In genomic region chr4:120995611-120996010, GRCh38 we compare ENCODE assay signal across 24 cellular contexts.
"Had no signal": no experiment of that assay in that cellular context is flagged by ENCODE, and none has a peak within 500 bp of the region (broad histone marks: within the 10 kb centered on the region; RNA-seq: fewer than 3 reads in every experiment).

No MANE protein-coding gene starts in this region.

- ATAC-seq: activated T-helper 17 cell treated with anti-CD3 and anti-CD28 coated beads, Interleukin-2, amount 50 U/mL, for 72 hours; Panc1 had no signal

- H3K27me3 ChIP-seq: SJCRH30 had no signal

- H3K36me3 ChIP-seq: SJCRH30 had no signal

- H3K4me3 ChIP-seq: SJCRH30 had no signal

- DNase-seq: activated CD4-positive, alpha-beta memory T cell treated with anti-CD3 and anti-CD28 coated beads for 36 hours; activated CD4-positive, alpha-beta T cell treated with anti-CD3 and anti-CD28 coated beads, Interleukin-2, amount 10 ng/mL, durations not matched to agents 7 days and 5 days; activated CD4-positive, CD25-positive, alpha-beta regulatory T cell; activated CD8-positive, alpha-beta memory T cell treated with anti-CD3 and anti-CD28 coated beads for 24 hours; activated gamma-delta T cell; activated naive CD4-positive, alpha-beta T cell treated with anti-CD3 and anti-CD28 coated beads for 36 hours; activated T-cell treated with anti-CD3 and anti-CD28 coated beads for 4 hours; activated T-cell treated with anti-CD3 and anti-CD28 coated beads, Interleukin-2, amount 50 U/mL, for 48 hours; caudate nucleus; MM.1S; NCI-H1105; NCI-H1436 treated with DMSO at 0.1 percent for 48 hours; NCI-H187; NCI-H2171; NCI-H226; NCI-H526 treated with DMSO at 0.1 percent for 48 hours; NCI-H82; OCI-M1; Right ventricle myocardium superior; SJCRH30; SK-N-SH; T-helper 1 cell had no signal
